ENCODE assay signal across 19 cellular contexts in genomic region chr5:31280210-31280609, GRCh38.
DNase-seq lines count a peak whose midpoint lies in the region; TF ChIP-seq lines count a peak whose summit lies in the region.
"Had no signal": no experiment of that assay in that cellular context is flagged by ENCODE, and none has a peak within 500 bp of the region (broad histone marks: within the 10 kb centered on the region; RNA-seq: fewer than 3 reads in every experiment).

No MANE protein-coding gene starts in this region.

- POLR2A ChIA-PET in HEK293 (lab: Yijun Ruan, JAX) = no interaction called here

- no TSS peak for BruUV-seq in Calu3 (replicated peaks; lab: Mats Ljungman, UMichigan)

- no peaks in the 10 kb centered on the region for H4K20me1 ChIP-seq in hepatocyte (ENCODE audit: insufficient read depth, poor library complexity, severe bottlenecking)

- intact Hi-C loops in Calu3 (cut with micrococcal nuclease; ENCODE audit: unreplicated experiment) = no loop called here

- H3K9me3 ChIP-seq in HEK293 (ENCODE audit: control insufficient read depth, insufficient read depth, low read depth, low read length) = no peaks in the 10 kb centered on the region
- H3K9me3 ChIP-seq in hepatocyte (ENCODE audit: low read depth) = no peaks in the 10 kb centered on the region
- H3K9me3 ChIP-seq: SJSA1 had no signal

- H3K4me3 ChIP-seq in HEK293 (ENCODE audit: low read depth, low read length) (no peak overlapping the region), hepatocyte (no peak overlapping the region)
- H3K4me3 ChIP-seq: SJSA1 had no signal

- H3K9me3 Mint-ChIP-seq in Calu3 (ENCODE audit: low read depth, unreplicated experiment) = peaks cover 2% of the 10 kb centered on the region
- H3K9me3 Mint-ChIP-seq: CD4-positive, alpha-beta T cell had no signal

- no peak overlapping the region for H3K4me3 Mint-ChIP-seq in Calu3 (ENCODE audit: low read depth, unreplicated experiment)
- H3K4me3 Mint-ChIP-seq: B cell; CD4-positive, alpha-beta T cell; IgD-negative memory B cell had no signal

- H3K4me1 ChIP-seq in HEK293 (ENCODE audit: control insufficient read depth, insufficient read depth, low read length) (no peaks in the 10 kb centered on the region), hepatocyte (ENCODE audit: insufficient read depth) (no peaks in the 10 kb centered on the region)
- H3K4me1 ChIP-seq: SJSA1 had no signal

- no peaks in the 10 kb centered on the region for H3K9me2 ChIP-seq in hepatocyte (replicated peaks; ENCODE audit: insufficient read depth)

- H3K4me1 Mint-ChIP-seq in Calu3 (ENCODE audit: low read depth, unreplicated experiment) = no peaks in the 10 kb centered on the region
- H3K4me1 Mint-ChIP-seq: B cell, IgD-negative memory B cell had no signal

- H3K27me3 Mint-ChIP-seq in Calu3 (ENCODE audit: unreplicated experiment) = no peaks in the 10 kb centered on the region
- H3K27me3 Mint-ChIP-seq: B cell; CD4-positive, alpha-beta T cell; IgD-negative memory B cell had no signal

- H3K36me3 ChIP-seq in HEK293 (ENCODE audit: control insufficient read depth in 2 of 2, insufficient read depth in 1 of 2, low read length in 2 of 2) (no peaks in the 10 kb centered on the region), hepatocyte (replicated peaks; ENCODE audit: insufficient read depth, low read depth) (no peaks in the 10 kb centered on the region)
- H3K36me3 ChIP-seq: SJSA1 had no signal

- peak; percentile 4 for DNase-seq in astrocyte of the hippocampus (ENCODE audit: low read depth, low spot score)
- peak; percentile 4 for DNase-seq in hepatocyte (ENCODE audit: low spot score)
- DNase-seq in renal cortical epithelial cell (ENCODE audit: low read depth) = peak; percentile 54
- no peak for DNase-seq in ureter (ENCODE audit: low spot score)
- no peak for DNase-seq in Calu3
- DNase-seq in NCI-H524 treated with DMSO at 0.1 percent for 48 hours (lab: John Stamatoyannopoulos, UW) = no peak
- DNase-seq: ACHN; CD4-positive, alpha-beta T cell; GF-D8; GOT3; MV-4-11; NCI-H146; NCI-H345; NCI-H69; PC-3 had no signal

- H3K27ac Mint-ChIP-seq in Calu3 (ENCODE audit: unreplicated experiment) = no peak overlapping the region
- H3K27ac Mint-ChIP-seq: B cell; CD4-positive, alpha-beta T cell; IgD-negative memory B cell had no signal

- TF ChIP-seq CTCF in HEK293 (tag by site-specific recombination; IDR thresholded peaks at IDR 0.05) = no peak
- TF ChIP-seq CTCF in hepatocyte (IDR thresholded peaks at IDR 0.05; ENCODE audit: poor library complexity) = no peak
- TF ChIP-seq CTCF in Calu3 (IDR thresholded peaks at IDR 0.05; ENCODE audit: unreplicated experiment) = no peak

- CTCF ChIA-PET in HEK293 (lab: Yijun Ruan, JAX) = interaction anchor here (0.9 to 1.5 kb wide), 2 partner anchors 9 to 10 kb away, joined by 3 to 9 read pairs; no protein-coding TSS in a partner anchor
- CTCF ChIA-PET in Calu3 (lab: Charles Lee) = interaction anchor here (0.7 kb wide), 1 partner anchor 358 kb away, joined by 4 read pairs; no protein-coding TSS in a partner anchor

- H3K4me2 ChIP-seq in hepatocyte = no peak overlapping the region

- H2AFZ ChIP-seq in hepatocyte = no peak overlapping the region

- WGBS in hepatocyte (ENCODE audit: low lambda C conversion rate, missing lambda C conversion rate) = 84% methylated on average over 4 of the region's 4 CpGs

- no peaks in the 10 kb centered on the region for H3K79me2 ChIP-seq in hepatocyte

- no peaks in the 10 kb centered on the region for H3K36me3 Mint-ChIP-seq in Calu3 (ENCODE audit: insufficient read depth, unreplicated experiment)

- H3K27me3 ChIP-seq in hepatocyte = no peaks in the 10 kb centered on the region
- H3K27me3 ChIP-seq: SJSA1 had no signal

- H3K27ac ChIP-seq in HEK293 (ENCODE audit: extremely low read depth, low read depth, low read length) (no peak overlapping the region), hepatocyte (no peak overlapping the region)
- H3K27ac ChIP-seq: SJSA1 had no signal

TF ChIP-seq in HEK293, 187 proteins besides CTCF, POLR2A, EP300 and RAD21:
- no peak for TF ChIP-seq GFI1B (tag by site-specific recombination; IDR thresholded peaks at IDR 0.05)
- no peak for TF ChIP-seq ZNF664 (tag by site-specific recombination; IDR thresholded peaks at IDR 0.05)
- TF ChIP-seq SCRT2 (tag by site-specific recombination; IDR thresholded peaks at IDR 0.05) = 0 out of 2 replicates have a peak, but pooled peaks have one; percentile 12
- TF ChIP-seq ZNF449 (tag by site-specific recombination; IDR thresholded peaks at IDR 0.05) = no peak

Comparison
In these comparisons a context has a peak if more than half of its experiments do, and no peak if none do; other contexts are left out.
1. DNase-seq: peak in astrocyte of the hippocampus (single experiment), hepatocyte (single experiment) and renal cortical epithelial cell (single experiment); none in ureter (single experiment), Calu3 (single experiment) and NCI-H524 treated with DMSO at 0.1 percent for 48 hours (single experiment).